ENCODE assay signal across 8 cellular contexts in the genomic region with DNA sequence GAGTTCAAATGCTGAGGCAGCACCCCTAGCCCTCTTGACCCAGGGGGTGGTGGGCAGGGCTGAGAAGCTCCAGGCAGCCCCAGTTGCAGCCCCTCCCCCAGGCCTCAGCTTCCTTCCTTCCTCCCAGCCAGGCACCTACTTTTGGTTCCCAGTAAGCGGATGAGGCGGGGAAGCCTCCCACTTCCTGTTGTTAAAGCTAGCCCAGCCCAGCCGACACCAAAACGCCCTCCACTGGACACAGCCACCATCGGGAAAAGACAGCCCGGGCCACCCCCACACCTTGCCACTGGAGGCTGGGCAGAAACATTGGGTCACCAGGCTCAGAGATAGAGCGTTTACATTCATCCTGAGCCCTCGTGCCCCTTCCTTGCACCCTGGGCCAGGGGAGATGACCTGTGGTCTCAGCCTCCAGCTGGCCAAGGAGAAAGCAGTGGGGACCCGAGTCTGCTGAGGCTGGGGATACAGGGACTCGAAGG. TPM values are rescaled to one million over a fixed set of nuclear protein-coding genes. Genes with fewer than 3 reads are reported as not detected.
A peak's percentile ranks its signal among the peaks of the same experiment; 100 is the strongest.
DNase-seq lines count a peak whose midpoint lies in the region; ATAC-seq and TF ChIP-seq lines count a peak whose summit lies in the region.

No MANE protein-coding gene starts in this region.

- H3K4me3 ChIP-seq in adrenal gland (peak overlapping the region in 1 of 4 donors; percentile 39), heart right ventricle (peak overlapping the region; percentile 13 to 98 (median 90))

- 18 to 53% (median 35%) methylated on average over 5 to 10 of the region's 10 CpGs for WGBS in adrenal gland, 4 donors
- WGBS in heart right ventricle, 2 donors, result 7 to 10% methylated on average over 10 of the region's 10 CpGs

- H3K36me3 ChIP-seq in adrenal gland (replicated peaks in 1 of 2) (peaks cover 0 to 51% of the 10 kb centered on the region in 2 donors), heart right ventricle (peaks cover 0 to 59% (median 31%) of the 10 kb centered on the region in 9 donors)

- DNase-seq in GM10266 (ENCODE audit: extremely low spot score) (peak; percentile 59), OCI-M2 (lab: John Stamatoyannopoulos, UW; ENCODE audit: unreplicated experiment) (peak; percentile 5), adrenal gland (peak; percentile 76 to 94 (median 81)), heart right ventricle (peak; percentile 86 to 96), pons (ENCODE audit: low spot score) (peak; percentile 91), GOT3 (lab: John Stamatoyannopoulos, UW) (no peak)

- no peak for TF ChIP-seq POLR2A in adrenal gland (IDR thresholded peaks at IDR 0.05)

- H3K27me3 ChIP-seq in adrenal gland (no peaks in the 10 kb centered on the region), heart right ventricle (no peaks in the 10 kb centered on the region)

- H3K27ac ChIP-seq in adrenal gland (peak overlapping the region in 4 of 5 donors; percentile 1 to 91 (median 66)), heart right ventricle (peak overlapping the region; percentile 84 to 98 (median 96))

- peak; percentile 40 to 71 (median 54) for ATAC-seq in heart right ventricle
- ATAC-seq in HG02885 (IDR thresholded peaks at IDR 0.05; ENCODE audit: poor library complexity, unreplicated experiment), result no peak
- ATAC-seq in HG03342 (IDR thresholded peaks at IDR 0.05; ENCODE audit: unreplicated experiment), result no peak

- TF ChIP-seq CTCF in GM10266 (IDR thresholded peaks at IDR 0.05; ENCODE audit: control insufficient read depth, insufficient read depth, low read depth, missing control alignments) (peak; percentile 47), adrenal gland (IDR thresholded peaks at IDR 0.05) (peak in 4 of 6 experiments; percentile 18 to 58 (median 36)), heart right ventricle (IDR thresholded peaks at IDR 0.05) (peak; percentile 17 to 79 (median 56))

- H3K9me3 ChIP-seq in adrenal gland (replicated peaks in 1 of 3), result no peaks in the 10 kb centered on the region
- no peaks in the 10 kb centered on the region for H3K9me3 ChIP-seq in heart right ventricle

- H3K4me1 ChIP-seq in adrenal gland (replicated peaks in 1 of 2) (peaks cover 23 to 71% of the 10 kb centered on the region in 2 donors), heart right ventricle (peaks cover 12 to 89% (median 77%) of the 10 kb centered on the region in 9 donors)

- intact Hi-C loops in adrenal gland (cut with DNase I) (loop anchor here (5.0 kb wide), 2 partner anchors 36 to 51 kb away; no protein-coding TSS in a partner anchor), heart right ventricle (cut with DNase I) (loop anchor here in 8 of 10 donors (1.0 to 5.0 kb wide), 14 partner anchors 29 to 91 kb away; no protein-coding TSS in a partner anchor)

RNA-seq across cellular contexts. Expression of gene DUSP7, which starts 3.5 kb away (rescaled TPM):
- total RNA-seq in adrenal gland, result 10 to 100 TPM; 11.6 to 35.0 (median 16.5) TPM
- 10 to 100 TPM in 1 of 3 donors, 1 to 10 TPM in 2; 5.7 to 10.0 (median 7.7) TPM for polyA plus RNA-seq in adrenal gland
- 10 to 100 TPM; 11.3 to 29.7 (median 15.8) TPM for total RNA-seq in heart right ventricle
- 10 to 100 TPM; 10.4 to 19.2 TPM for polyA plus RNA-seq in heart right ventricle

RNA-seq across cellular contexts. Expression of gene RPL29, which starts 57.2 kb away (rescaled TPM):
- total RNA-seq in adrenal gland (1,000 to 10,000 TPM; 1,018 to 1,982 (median 1,315) TPM), heart right ventricle (100 to 1,000 TPM; 505 to 754 (median 626) TPM)
- polyA plus RNA-seq in adrenal gland (1,000 to 10,000 TPM in 2 of 3 donors, 100 to 1,000 TPM in 1; 947 to 3,421 (median 2,326) TPM), heart right ventricle (1,000 to 10,000 TPM; 1,450 to 1,915 TPM)

Comparison
In these comparisons a context has a peak if more than half of its experiments do, and no peak if none do; other contexts are left out.
1. ATAC-seq: peak in heart right ventricle (8 of 8); none in HG02885 (single experiment) and HG03342 (single experiment).
2. Peak in every context shown above with its lines, with median percentiles within 50 percentile points of each other: CTCF ChIP-seq.